Comparison of ENCODE assay signal across 8 cellular contexts in genomic region chr4:26325191-26325590, GRCh38. TPM values are rescaled to one million over a fixed set of nuclear protein-coding genes. Genes with fewer than 3 reads are reported as not detected.
DNase-seq lines count a peak whose midpoint lies in the region; ATAC-seq and TF ChIP-seq lines count a peak whose summit lies in the region.

No MANE protein-coding gene starts in this region.

- H4K91ac ChIP-seq in H9 (ENCODE audit: insufficient read length, low read depth, low read length): no peak overlapping the region

- in situ Hi-C loops in SK-MEL-5 (cut with HindIII; ENCODE audit: low pct_unique_long_range_greater_than_20kb, low sequenced_read_pairs): no loop called here

- no CpG with 5 or more reads among the region's 3 CpGs for WGBS in H9 (ENCODE audit: extremely low coverage, insufficient read length, low lambda C conversion rate)

- H3T11ph ChIP-seq in H9 (ENCODE audit: low read length): no peak overlapping the region

- no peak overlapping the region for H2BK5ac ChIP-seq in H9 (ENCODE audit: insufficient read length, low read length)

- H3K79me2 ChIP-seq in H9 (ENCODE audit: insufficient read depth, low read length): peaks cover 73% of the 10 kb centered on the region

- no peak overlapping the region for H2AFZ ChIP-seq in H9 (ENCODE audit: low read length)

- peaks cover 13% of the 10 kb centered on the region for H3K23me2 ChIP-seq in H9 (ENCODE audit: insufficient read length, low read depth, low read length, poor library complexity, severe bottlenecking)

- DNase-seq in NCI-H1417 (lab: John Stamatoyannopoulos, UW) (peak in 2 of 3 experiments; percentile 16 to 30), NCI-H1417 treated with DMSO at 0.1 percent for 48 hours (lab: John Stamatoyannopoulos, UW) (no peak), H9 (no peak), SK-MEL-5 (ENCODE audit: low read depth, low spot score) (peak; percentile 72), fibroblast of the conjunctiva (ENCODE audit: low read depth) (peak; percentile 45), GM03348 (ENCODE audit: low spot score) (no peak)
- DNase-seq in stimulated activated CD4-positive, alpha-beta T cell treated with anti-CD3 and anti-CD28 coated beads, Interleukin-2, amount 100 ng/mL, for 48 hours: no peak

- H2BK120ac ChIP-seq in H9 (ENCODE audit: low read depth, low read length, poor library complexity, severe bottlenecking): no peak overlapping the region

- H4K20me1 ChIP-seq in H9 (ENCODE audit: control insufficient read depth, insufficient read depth, insufficient read length): no peaks in the 10 kb centered on the region

- H3K9me3 Mint-ChIP-seq in H9: no peaks in the 10 kb centered on the region; a peak in 1 of 5 replicates

- H3K14ac ChIP-seq in H9 (ENCODE audit: insufficient read depth, low read length): no peak overlapping the region

- H2AK5ac ChIP-seq in H9 (ENCODE audit: insufficient read length, low read length): no peak overlapping the region

- H3K4me1 Mint-ChIP-seq in H9: peaks cover 48 to 49% of the 10 kb centered on the region in 2 experiments

- peak overlapping the region; percentile 4 to 30; a peak in 1 of 5 replicates for H3K4me3 Mint-ChIP-seq in H9

- H3K27me3 ChIP-seq in H9 (ENCODE audit: insufficient read depth, low read length): no peaks in the 10 kb centered on the region

- peak overlapping the region; percentile 13 for H3K4me2 ChIP-seq in H9 (ENCODE audit: insufficient read depth, insufficient read length, low read length)

- H3K9ac ChIP-seq in H9 (ENCODE audit: extremely low read depth, insufficient read length, low read length): no peak overlapping the region

- no peak overlapping the region for H2BK20ac ChIP-seq in H9 (ENCODE audit: low read depth, low read length, poor library complexity, severe bottlenecking)

- no peak overlapping the region for H2BK15ac ChIP-seq in H9 (ENCODE audit: low read depth, low read length)

- no peak overlapping the region for H4K5ac ChIP-seq in H9 (ENCODE audit: insufficient read length, low read depth, low read length)

- peaks cover 0 to 2% (median 0%) of the 10 kb centered on the region in 3 experiments; a peak in 1 of 7 replicates for H3K36me3 Mint-ChIP-seq in H9 (ENCODE audit: insufficient read depth in 1 of 3, low read depth in 3 of 3)

- H3K56ac ChIP-seq in H9 (ENCODE audit: insufficient read length, low read depth, low read length): no peak overlapping the region

- no peak overlapping the region for H4K8ac ChIP-seq in H9 (replicated peaks; ENCODE audit: insufficient read length, low read depth, low read length)

- H3K18ac ChIP-seq in H9 (ENCODE audit: insufficient read length, low read depth, low read length): no peak overlapping the region

- H3K4ac ChIP-seq in H9 (ENCODE audit: low read depth, low read length): no peak overlapping the region

- no peaks in the 10 kb centered on the region for H3K79me1 ChIP-seq in H9 (ENCODE audit: insufficient read depth, low read depth, low read length, poor library complexity, severe bottlenecking)

- H3K4me1 ChIP-seq in H9 (ENCODE audit: insufficient read depth, low read length): no peaks in the 10 kb centered on the region; the same call in 1 of the 2 replicates

- H3K27ac ChIP-seq in H9 (ENCODE audit: insufficient read length, low read depth, low read length): no peak overlapping the region

- peak; percentile 61 for TF ChIP-seq CTCF in H9 (conservative IDR thresholded peaks at IDR 0.05)

- H2BK12ac ChIP-seq in H9 (ENCODE audit: insufficient read length, low read depth, low read length): no peak overlapping the region

- H3K27ac Mint-ChIP-seq in H9: peak overlapping the region in 2 of 3 experiments; percentile 13 to 49; a peak in 2 of 7 replicates

- ATAC-seq in HG02981 (IDR thresholded peaks at IDR 0.05; ENCODE audit: unreplicated experiment): no peak

- no peaks in the 10 kb centered on the region for H3K9me3 ChIP-seq in H9 (ENCODE audit: control insufficient read depth, low read depth, low read length)

- H3K23ac ChIP-seq in H9 (ENCODE audit: insufficient read length, low read depth, low read length): no peak overlapping the region

- no peaks in the 10 kb centered on the region for H3K27me3 Mint-ChIP-seq in H9 (ENCODE audit: low read depth)

RNA-seq across cellular contexts. Expression of gene RBPJ, which starts 4.4 kb away (rescaled TPM):
- total RNA-seq in H9 (2021): 155 and 166 TPM in 2 replicates
- 45.0 and 46.2 TPM in 2 replicates for total RNA-seq in SK-MEL-5 (2014; rRNA removed; shearing (Covaris generic))
- polyA plus RNA-seq in SK-MEL-5 (2015; cell fraction: cytosol; rRNA removed): 22.9 and 33.8 TPM in 2 replicates
- 80.7 and 118 TPM in 2 replicates for polyA plus RNA-seq in SK-MEL-5 (2015; cell fraction: nucleus; rRNA removed)

Comparison
In these comparisons a context has a peak if more than half of its experiments do, and no peak if none do; other contexts are left out.
1. DNase-seq: peak in NCI-H1417 (2 of 3), SK-MEL-5 (single experiment) and fibroblast of the conjunctiva (single experiment); none in NCI-H1417 treated with DMSO at 0.1 percent for 48 hours (single experiment), H9 (single experiment), GM03348 (single experiment) and stimulated activated CD4-positive, alpha-beta T cell treated with anti-CD3 and anti-CD28 coated beads, Interleukin-2, amount 100 ng/mL, for 48 hours (0 of 2).